Comparison of ENCODE assay signal across 8 cellular contexts in genomic region chr7:130982160-130982638, GRCh38.
A peak's percentile ranks its signal among the peaks of the same experiment; 100 is the strongest.
DNase-seq lines count a peak whose midpoint lies in the region; ATAC-seq lines count a peak whose summit lies in the region.

No MANE protein-coding gene starts in this region.

- peak; percentile 66 to 76 for ATAC-seq in activated CD4-positive, CD25-positive, alpha-beta regulatory T cell treated with anti-CD3 and anti-CD28 coated beads, Interleukin-2, amount 50 U/mL, for 24 hours
- ATAC-seq in HG02870 (IDR thresholded peaks at IDR 0.05; ENCODE audit: unreplicated experiment) = peak; percentile 51
- ATAC-seq in memory B cell (ENCODE audit: low read depth) = peak; percentile 88
- no peak for ATAC-seq in GM21737 (IDR thresholded peaks at IDR 0.05; ENCODE audit: unreplicated experiment)

- H3K36me3 Mint-ChIP-seq in memory B cell = peaks cover 17% of the 10 kb centered on the region

- no peaks in the 10 kb centered on the region for H3K9me3 Mint-ChIP-seq in memory B cell

- H3K4me1 Mint-ChIP-seq in memory B cell = peaks cover 22% of the 10 kb centered on the region

- H3K4me3 Mint-ChIP-seq in memory B cell = no peak overlapping the region

- no peak for DNase-seq in activated CD4-positive, CD25-positive, alpha-beta regulatory T cell treated with anti-CD3 and anti-CD28 coated beads, Interleukin-2, amount 50 U/mL, for 72 hours
- DNase-seq in NCI-H69 (lab: John Stamatoyannopoulos, UW) (peak; percentile 56), cerebellar cortex (ENCODE audit: low spot score) (peak; percentile 68), memory B cell (ENCODE audit: low spot score in 2 of 2) (peak in 1 of 2 donors; percentile 37), GOT3 (lab: John Stamatoyannopoulos, UW) (no peak)

- no peak overlapping the region for H3K27ac Mint-ChIP-seq in memory B cell

- no peaks in the 10 kb centered on the region for H3K27me3 Mint-ChIP-seq in memory B cell

Comparison
In these comparisons a context has a peak if more than half of its experiments do, and no peak if none do; other contexts are left out.
1. DNase-seq: peak in NCI-H69 (single experiment) and cerebellar cortex (single experiment); none in activated CD4-positive, CD25-positive, alpha-beta regulatory T cell treated with anti-CD3 and anti-CD28 coated beads, Interleukin-2, amount 50 U/mL, for 72 hours (single experiment) and GOT3 (single experiment).